Comparison of ENCODE assay signal across 31 cellular contexts in genomic region chr18:70068981-70069380, GRCh38.
DNase-seq lines count a peak whose midpoint lies in the region; ATAC-seq and TF ChIP-seq lines count a peak whose summit lies in the region.
"Had no signal": no experiment of that assay in that cellular context is flagged by ENCODE, and none has a peak within 500 bp of the region (broad histone marks: within the 10 kb centered on the region; RNA-seq: fewer than 3 reads in every experiment).

No MANE protein-coding gene starts in this region.

- H3K36me3 Mint-ChIP-seq in H9 (ENCODE audit: insufficient read depth in 1 of 3, low read depth in 3 of 3), result peaks cover 0 to 10% (median 0%) of the 10 kb centered on the region in 3 experiments; a peak in 1 of 7 replicates

- no peaks in the 10 kb centered on the region for H3K79me2 ChIP-seq in hepatocyte
- no peaks in the 10 kb centered on the region for H3K79me2 ChIP-seq in H9 (ENCODE audit: insufficient read depth, low read length)

- no peaks in the 10 kb centered on the region for H3K79me1 ChIP-seq in H9 (ENCODE audit: insufficient read depth, low read depth, low read length, poor library complexity, severe bottlenecking)

- no peak overlapping the region for H3K23ac ChIP-seq in H9 (ENCODE audit: insufficient read length, low read depth, low read length)

- H3K14ac ChIP-seq in H9 (ENCODE audit: insufficient read depth, low read length), result no peak overlapping the region

- no peak overlapping the region for H2BK120ac ChIP-seq in H9 (ENCODE audit: low read depth, low read length, poor library complexity, severe bottlenecking)

- H3K36me3 ChIP-seq in stomach (peaks cover 0 to 21% (median 12%) of the 10 kb centered on the region in 4 donors), hepatocyte (replicated peaks; ENCODE audit: insufficient read depth, low read depth) (no peaks in the 10 kb centered on the region)
- H3K36me3 ChIP-seq: lower lobe of right lung had no signal

- no peaks in the 10 kb centered on the region for H3K27me3 Mint-ChIP-seq in H9 (ENCODE audit: low read depth)
- H3K27me3 Mint-ChIP-seq: activated CD4-positive, alpha-beta T cell treated with anti-CD3 and anti-CD28 coated beads, Interleukin-2, amount 10 ng/mL, durations not matched to agents 7 days and 5 days; activated naive CD4-positive, alpha-beta T cell treated with anti-CD3 and anti-CD28 coated beads, Interleukin-2, amount 10 ng/mL, durations not matched to agents 7 days and 5 days; CD4-positive, alpha-beta T cell; naive thymus-derived CD8-positive, alpha-beta T cell; stimulated activated naive CD8-positive, alpha-beta T cell treated with anti-CD3 and anti-CD28 coated beads, Interleukin-15, Interleukin-2, amounts not matched to agents 100 ng/mL and 50 ng/mL, for 24 hours had no signal

- no peak overlapping the region for H3T11ph ChIP-seq in H9 (ENCODE audit: low read length)

- TF ChIP-seq CTCF in stomach (IDR thresholded peaks at IDR 0.05) (no peak), hepatocyte (IDR thresholded peaks at IDR 0.05; ENCODE audit: poor library complexity) (no peak), H9 (conservative IDR thresholded peaks at IDR 0.05) (no peak)

- no peak overlapping the region for H3K4me3 Mint-ChIP-seq in H9
- H3K4me3 Mint-ChIP-seq: activated CD4-positive, alpha-beta T cell treated with anti-CD3 and anti-CD28 coated beads, Interleukin-2, amount 10 ng/mL, durations not matched to agents 7 days and 5 days; activated naive CD4-positive, alpha-beta T cell treated with anti-CD3 and anti-CD28 coated beads, Interleukin-2, amount 10 ng/mL, durations not matched to agents 7 days and 5 days; activated T-cell treated with anti-CD3 and anti-CD28 coated beads, Interleukin-2, amount 50 U/mL, for 72 hours; CD4-positive, alpha-beta T cell; naive thymus-derived CD8-positive, alpha-beta T cell; stimulated activated naive CD8-positive, alpha-beta T cell treated with anti-CD3 and anti-CD28 coated beads, Interleukin-15, Interleukin-2, amounts not matched to agents 100 ng/mL and 50 ng/mL, for 24 hours had no signal

- no peak overlapping the region for H3K18ac ChIP-seq in H9 (ENCODE audit: insufficient read length, low read depth, low read length)

- no peak overlapping the region for H2AFZ ChIP-seq in hepatocyte
- no peak overlapping the region for H2AFZ ChIP-seq in H9 (ENCODE audit: low read length)

- H3K27ac ChIP-seq in stomach (no peak overlapping the region), hepatocyte (no peak overlapping the region), H9 (ENCODE audit: insufficient read length, low read depth, low read length) (no peak overlapping the region)
- H3K27ac ChIP-seq: A549, heart left ventricle, lower lobe of right lung, tibial nerve, WERI-Rb-1 had no signal

- H2BK12ac ChIP-seq in H9 (ENCODE audit: insufficient read length, low read depth, low read length), result no peak overlapping the region

- ATAC-seq in GM18498 (IDR thresholded peaks at IDR 0.05; ENCODE audit: unreplicated experiment) (peak; percentile 53), GM18909 (IDR thresholded peaks at IDR 0.05; ENCODE audit: poor library complexity, unreplicated experiment) (peak; percentile 69), HG02798 (IDR thresholded peaks at IDR 0.05; ENCODE audit: poor library complexity, unreplicated experiment) (peak; percentile 52), HG03469 (IDR thresholded peaks at IDR 0.05; ENCODE audit: unreplicated experiment) (peak; percentile 54), HG03159 (IDR thresholded peaks at IDR 0.05; ENCODE audit: unreplicated experiment) (no peak)
- ATAC-seq: A549; activated T-cell treated with anti-CD3 and anti-CD28 coated beads, Interleukin-2, amount 50 U/mL, for 72 hours; heart left ventricle; lower lobe of right lung; naive thymus-derived CD8-positive, alpha-beta T cell had no signal

- peak overlapping the region in 1 of 3 experiments; percentile 21; a peak in 1 of 7 replicates for H3K27ac Mint-ChIP-seq in H9
- H3K27ac Mint-ChIP-seq: activated naive CD4-positive, alpha-beta T cell treated with anti-CD3 and anti-CD28 coated beads, Interleukin-2, amount 10 ng/mL, durations not matched to agents 7 days and 5 days; activated T-cell treated with anti-CD3 and anti-CD28 coated beads, Interleukin-2, amount 50 U/mL, for 72 hours; CD4-positive, alpha-beta T cell; stimulated activated naive CD8-positive, alpha-beta T cell treated with anti-CD3 and anti-CD28 coated beads, Interleukin-15, Interleukin-2, amounts not matched to agents 100 ng/mL and 50 ng/mL, for 24 hours had no signal

- H3K4ac ChIP-seq in H9 (ENCODE audit: low read depth, low read length), result no peak overlapping the region

- H3K27me3 ChIP-seq in stomach (no peaks in the 10 kb centered on the region), hepatocyte (no peaks in the 10 kb centered on the region), H9 (ENCODE audit: insufficient read depth, low read length) (no peaks in the 10 kb centered on the region)
- H3K27me3 ChIP-seq: heart left ventricle, MG63, tibial nerve had no signal

- DNase-seq in stomach (no peak), hepatocyte (ENCODE audit: low spot score) (no peak), H9 (no peak)
- DNase-seq: activated CD4-positive, alpha-beta T cell treated with anti-CD3 and anti-CD28 coated beads, Interleukin-2, amount 10 ng/mL, durations not matched to agents 7 days and 5 days; activated naive CD4-positive, alpha-beta T cell treated with anti-CD3 and anti-CD28 coated beads, Interleukin-2, amount 10 ng/mL, durations not matched to agents 7 days and 5 days; activated T-cell treated with anti-CD3 and anti-CD28 coated beads, Interleukin-2, amount 50 U/mL, for 72 hours; AML-193; CD4-positive, alpha-beta T cell; cortex of kidney; DMS 273 treated with DMSO at 0.1 percent for 48 hours; foreskin fibroblast; HCEC 1CT; heart left ventricle; KG1; lower lobe of right lung; MG63; naive thymus-derived CD8-positive, alpha-beta T cell; NCI-H1417; NCI-H2081; NCI-H226; SW 1271; T-helper 9 cell; WERI-Rb-1 had no signal

- H3K4me1 ChIP-seq in stomach (no peaks in the 10 kb centered on the region), hepatocyte (ENCODE audit: insufficient read depth) (no peaks in the 10 kb centered on the region), H9 (ENCODE audit: insufficient read depth, low read length) (no peaks in the 10 kb centered on the region)
- H3K4me1 ChIP-seq: A549, heart left ventricle, lower lobe of right lung, tibial nerve had no signal

- no peaks in the 10 kb centered on the region for H4K20me1 ChIP-seq in hepatocyte (ENCODE audit: insufficient read depth, poor library complexity, severe bottlenecking)
- no peaks in the 10 kb centered on the region for H4K20me1 ChIP-seq in H9 (ENCODE audit: control insufficient read depth, insufficient read depth, insufficient read length)

- no peak overlapping the region for H3K4me2 ChIP-seq in hepatocyte
- H3K4me2 ChIP-seq in H9 (ENCODE audit: insufficient read depth, insufficient read length, low read length), result no peak overlapping the region
- H3K4me2 ChIP-seq: A549 had no signal

- no peak overlapping the region for H3K4me3 ChIP-seq in stomach
- H3K4me3 ChIP-seq in hepatocyte, result no peak overlapping the region
- H3K4me3 ChIP-seq: A549, heart left ventricle, lower lobe of right lung, MG63, tibial nerve had no signal

- intact Hi-C loops in stomach (cut with DNase I; ENCODE audit: low total_unique reads), result no loop called here

- H2AK5ac ChIP-seq in H9 (ENCODE audit: insufficient read length, low read length), result no peak overlapping the region

- no peak overlapping the region for H3K9ac ChIP-seq in H9 (ENCODE audit: extremely low read depth, insufficient read length, low read length)

- no peak overlapping the region for H2BK5ac ChIP-seq in H9 (ENCODE audit: insufficient read length, low read length)

- H3K9me2 ChIP-seq in hepatocyte (replicated peaks; ENCODE audit: insufficient read depth), result no peaks in the 10 kb centered on the region

- no peak overlapping the region for H2BK20ac ChIP-seq in H9 (ENCODE audit: low read depth, low read length, poor library complexity, severe bottlenecking)

- H3K9me3 Mint-ChIP-seq in H9, result no peaks in the 10 kb centered on the region
- H3K9me3 Mint-ChIP-seq: activated CD4-positive, alpha-beta T cell treated with anti-CD3 and anti-CD28 coated beads, Interleukin-2, amount 10 ng/mL, durations not matched to agents 7 days and 5 days; activated naive CD4-positive, alpha-beta T cell treated with anti-CD3 and anti-CD28 coated beads, Interleukin-2, amount 10 ng/mL, durations not matched to agents 7 days and 5 days; activated T-cell treated with anti-CD3 and anti-CD28 coated beads, Interleukin-2, amount 50 U/mL, for 72 hours; CD4-positive, alpha-beta T cell; naive thymus-derived CD8-positive, alpha-beta T cell; stimulated activated naive CD8-positive, alpha-beta T cell treated with anti-CD3 and anti-CD28 coated beads, Interleukin-15, Interleukin-2, amounts not matched to agents 100 ng/mL and 50 ng/mL, for 24 hours had no signal

- no peaks in the 10 kb centered on the region for H3K23me2 ChIP-seq in H9 (ENCODE audit: insufficient read length, low read depth, low read length, poor library complexity, severe bottlenecking)

- H3K56ac ChIP-seq in H9 (ENCODE audit: insufficient read length, low read depth, low read length), result no peak overlapping the region

- no peak overlapping the region for H4K5ac ChIP-seq in H9 (ENCODE audit: insufficient read length, low read depth, low read length)

- H3K9me3 ChIP-seq in stomach (no peaks in the 10 kb centered on the region), hepatocyte (ENCODE audit: low read depth) (no peaks in the 10 kb centered on the region), H9 (ENCODE audit: control insufficient read depth, low read depth, low read length) (no peaks in the 10 kb centered on the region)
- H3K9me3 ChIP-seq: A549, heart left ventricle, lower lobe of right lung, MG63, tibial nerve had no signal

- no peak for TF ChIP-seq POLR2A in stomach (IDR thresholded peaks at IDR 0.05)

- TF ChIP-seq EP300 in stomach (IDR thresholded peaks at IDR 0.05), result no peak

- no peaks in the 10 kb centered on the region; a peak in 1 of 4 replicates for H3K4me1 Mint-ChIP-seq in H9

- H2BK15ac ChIP-seq in H9 (ENCODE audit: low read depth, low read length), result no peak overlapping the region

- no peak overlapping the region for H4K8ac ChIP-seq in H9 (replicated peaks; ENCODE audit: insufficient read length, low read depth, low read length)

- H4K91ac ChIP-seq in H9 (ENCODE audit: insufficient read length, low read depth, low read length), result no peak overlapping the region
